ENCODE assay signal across 13 cellular contexts in the genomic region with DNA sequence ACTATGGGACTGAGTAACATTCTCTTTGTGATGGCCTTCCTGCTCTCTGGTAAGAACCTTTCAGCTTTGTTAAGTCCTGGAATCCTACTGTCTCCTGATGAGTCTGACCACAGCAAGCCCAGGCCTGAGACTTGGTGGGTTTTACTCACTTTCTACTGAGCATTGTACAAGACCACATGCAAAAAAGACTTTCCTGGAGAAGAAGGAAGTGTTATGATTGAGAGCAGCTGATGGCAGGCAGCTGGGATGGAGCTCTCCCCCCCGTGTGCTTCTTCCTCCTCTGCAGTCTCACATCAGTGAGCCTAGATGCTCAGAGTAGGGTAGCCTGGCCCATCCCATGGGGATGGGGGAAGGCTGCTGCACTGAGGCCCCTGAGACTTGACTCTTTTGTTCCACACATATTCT. TPM values are rescaled to one million over a fixed set of nuclear protein-coding genes. Genes with fewer than 3 reads are reported as not detected.
DNase-seq lines count a peak whose midpoint lies in the region; ATAC-seq and TF ChIP-seq lines count a peak whose summit lies in the region.
"Had no signal": no experiment of that assay in that cellular context is flagged by ENCODE, and none has a peak within 500 bp of the region (broad histone marks: within the 10 kb centered on the region; RNA-seq: fewer than 3 reads in every experiment).

No MANE protein-coding gene starts in this region.

- no peaks in the 10 kb centered on the region for H3K79me2 ChIP-seq in Loucy (ENCODE audit: insufficient read depth, low read length)

- peak overlapping the region; percentile 49; the same call in 1 of the 2 replicates for H2AFZ ChIP-seq in Loucy (ENCODE audit: low read length)

- no peaks in the 10 kb centered on the region for H4K20me1 ChIP-seq in Loucy (ENCODE audit: insufficient read depth, low read length, poor library complexity, severe bottlenecking)

- H3K4me3 ChIP-seq in Loucy (ENCODE audit: low read length, poor library complexity, severe bottlenecking) (no peak overlapping the region), mucosa of descending colon (no peak overlapping the region), dorsolateral prefrontal cortex (no peak overlapping the region)
- H3K4me3 ChIP-seq: thoracic aorta had no signal

- no peaks in the 10 kb centered on the region for H3F3A ChIP-seq in Loucy (ENCODE audit: low read depth)

- intact Hi-C loops in mucosa of descending colon (cut with DNase I, micrococcal nuclease) (no loop called here), dorsolateral prefrontal cortex (cut with DNase I) (no loop called here)

- H3K9me2 ChIP-seq in Loucy (replicated peaks; ENCODE audit: low read depth, low read length), result no peaks in the 10 kb centered on the region

- H3K27me3 ChIP-seq in Loucy (ENCODE audit: insufficient read depth, low read length, poor library complexity, severe bottlenecking) (no peaks in the 10 kb centered on the region), dorsolateral prefrontal cortex (peaks cover 0 to 5% (median 0%) of the 10 kb centered on the region in 45 donors)

- peak overlapping the region in 5 of 59 donors; percentile 5 to 48 (median 17) for H3K27ac ChIP-seq in dorsolateral prefrontal cortex
- H3K27ac ChIP-seq: 22Rv1, thoracic aorta had no signal

- TF ChIP-seq CTCF in Loucy (conservative IDR thresholded peaks at IDR 0.05; ENCODE audit: low read length) (no peak), mucosa of descending colon (IDR thresholded peaks at IDR 0.05) (no peak), dorsolateral prefrontal cortex (IDR thresholded peaks at IDR 0.05 in 54 of 56, conservative IDR thresholded peaks at IDR 0.05 in 2 of 56; ENCODE audit: low read depth in 1 of 56, partially characterized antibody in 56 of 56) (no peak)

- H3K4me1 ChIP-seq in Loucy (ENCODE audit: insufficient read depth, low read length, poor library complexity, severe bottlenecking) (peaks cover 4% of the 10 kb centered on the region), mucosa of descending colon (ENCODE audit: low read depth) (no peaks in the 10 kb centered on the region)

- no peaks in the 10 kb centered on the region for H3K36me3 ChIP-seq in Loucy (ENCODE audit: insufficient read depth, low read length)
- H3K36me3 ChIP-seq in mucosa of descending colon (ENCODE audit: low read depth), result no peaks in the 10 kb centered on the region
- H3K36me3 ChIP-seq: thoracic aorta had no signal

- DNase-seq in NOMO-1 treated with DMSO at 0.1 percent for 48 hours (lab: John Stamatoyannopoulos, UW; ENCODE audit: unreplicated experiment) (peak; percentile 26), NOMO-1 treated with dmso at 0.1 percent for 144 hours (lab: John Stamatoyannopoulos, UW; ENCODE audit: unreplicated experiment) (no peak), mucosa of descending colon (no peak), dorsolateral prefrontal cortex (no peak), A172 (ENCODE audit: low spot score) (no peak), NCI-H69 (lab: John Stamatoyannopoulos, UW) (no peak)
- DNase-seq: activated T-cell treated with anti-CD3 and anti-CD28 coated beads, Interleukin-2, amount 50 U/mL, for 72 hours; stimulated activated CD4-positive, alpha-beta T cell treated with anti-CD3 and anti-CD28 coated beads, Interleukin-12 subunit alpha, Interleukin-12 subunit beta, amount 100 ng/mL, for 4 hours had no signal

- no peak overlapping the region for H3K4me2 ChIP-seq in Loucy (ENCODE audit: low read depth, low read length, poor library complexity, severe bottlenecking)

- ATAC-seq in GM21825 (IDR thresholded peaks at IDR 0.05; ENCODE audit: unreplicated experiment) (peak; percentile 38), mucosa of descending colon (peak; percentile 46)

- H3K9ac ChIP-seq in Loucy (ENCODE audit: low read depth, low read length, poor library complexity, severe bottlenecking), result no peak overlapping the region

- H3K9me3 ChIP-seq in Loucy (ENCODE audit: insufficient read depth, low read depth, low read length), result no peaks in the 10 kb centered on the region
- no peaks in the 10 kb centered on the region for H3K9me3 ChIP-seq in mucosa of descending colon
- H3K9me3 ChIP-seq: thoracic aorta had no signal

RNA-seq across cellular contexts. Expression of a gene that starts 36.4 kb away (rescaled TPM):
- total RNA-seq in mucosa of descending colon, result 1 to 10 TPM; 3.7 to 5.8 (median 5.1) TPM
- total RNA-seq in dorsolateral prefrontal cortex, result 10 to 100 TPM in 6 of 120 experiments, 1 to 10 TPM in 113, under 1 TPM in 1; 0.95 to 13.5 (median 3.9) TPM
- total RNA-seq in A172 (2014; rRNA removed; shearing (Covaris generic)), result not detected in 2 replicates
- total RNA-seq: kidney epithelial cell had no signal
